15 cellular contexts compared by ENCODE assay signal in genomic region chr1:27650146-27650526, GRCh38. TPM values are rescaled to one million over a fixed set of nuclear protein-coding genes. Genes with fewer than 3 reads are reported as not detected.
DNase-seq lines count a peak whose midpoint lies in the region; ATAC-seq and TF ChIP-seq lines count a peak whose summit lies in the region.
"Had no signal": no experiment of that assay in that cellular context is flagged by ENCODE, and none has a peak within 500 bp of the region (broad histone marks: within the 10 kb centered on the region; RNA-seq: fewer than 3 reads in every experiment).

No MANE protein-coding gene starts in this region.

- POLR2A ChIA-PET in WTC11 (lab: Charles Lee), result no interaction called here

- CTCF ChIA-PET in WTC11 (lab: Charles Lee), result interaction anchor here (0.6 to 3.4 kb wide), 7 partner anchors 9 to 93 kb away, joined by 3 to 16 read pairs (median 5); no protein-coding TSS in a partner anchor

- DNase-seq in activated naive CD4-positive, alpha-beta T cell (lab: John Stamatoyannopoulos, UW), result no peak
- DNase-seq in WTC11 (ENCODE audit: low spot score), result no peak
- no peak for DNase-seq in occipital lobe (lab: John Stamatoyannopoulos, UW)
- DNase-seq in GOT3 (lab: John Stamatoyannopoulos, UW), result no peak
- DNase-seq: activated CD8-positive, alpha-beta memory T cell treated with anti-CD3 and anti-CD28 coated beads, Interleukin-2, amount 50 U/mL, for 48 hours; DMS 273 treated with DMSO at 0.1 percent for 48 hours; KG1; NCI-H1694 treated with DMSO at 0.1 percent for 48 hours; tibial artery had no signal

- ATAC-seq in WTC11 (no peak), gastroesophageal sphincter (peak; percentile 34), GM18520 (IDR thresholded peaks at IDR 0.05; ENCODE audit: unreplicated experiment) (no peak)

- H3K4me3 ChIP-seq in gastroesophageal sphincter, result no peak overlapping the region
- no peak overlapping the region for H3K4me3 ChIP-seq in subcutaneous abdominal adipose tissue (ENCODE audit: low read depth in 1 of 5, low read length in 5 of 5)
- H3K4me3 ChIP-seq: tibial artery had no signal

- H3K27ac Mint-ChIP-seq in activated naive CD4-positive, alpha-beta T cell treated with anti-CD3 and anti-CD28 coated beads, Interleukin-2, amount 50 U/mL, for 24 hours, result peak overlapping the region; percentile 52
- peak overlapping the region; percentile 42; the same call in 1 of the 2 replicates for H3K27ac Mint-ChIP-seq in WTC11

- WGBS in gastroesophageal sphincter (ENCODE audit: low coverage in 1 of 2), 2 donors, result 14% methylated on average over 1 of the region's 1 CpG; no CpG with 5 or more reads in 1 of the 2 donors

- TF ChIP-seq CTCF in WTC11 (IDR thresholded peaks at IDR 0.05) (no peak), gastroesophageal sphincter (IDR thresholded peaks at IDR 0.05) (no peak)

- no peaks in the 10 kb centered on the region for H3K9me3 Mint-ChIP-seq in activated naive CD4-positive, alpha-beta T cell treated with anti-CD3 and anti-CD28 coated beads, Interleukin-2, amount 50 U/mL, for 24 hours
- H3K9me3 Mint-ChIP-seq in WTC11, result no peaks in the 10 kb centered on the region
- H3K9me3 Mint-ChIP-seq: nephron had no signal

- H3K9me3 ChIP-seq in gastroesophageal sphincter, result no peaks in the 10 kb centered on the region
- H3K9me3 ChIP-seq in subcutaneous abdominal adipose tissue (ENCODE audit: control insufficient read depth in 5 of 5, low read length in 5 of 5), result no peaks in the 10 kb centered on the region
- H3K9me3 ChIP-seq: tibial artery had no signal

- H3K9ac ChIP-seq in subcutaneous abdominal adipose tissue (ENCODE audit: low read length in 5 of 5), result no peak overlapping the region

- H3K36me3 ChIP-seq in gastroesophageal sphincter (no peaks in the 10 kb centered on the region), subcutaneous abdominal adipose tissue (ENCODE audit: control insufficient read depth in 5 of 5, insufficient read depth in 5 of 5, low read length in 5 of 5) (no peaks in the 10 kb centered on the region)
- H3K36me3 ChIP-seq: tibial artery had no signal

- TF ChIP-seq EP300 in gastroesophageal sphincter (IDR thresholded peaks at IDR 0.05), result no peak

- H3K4me1 ChIP-seq in gastroesophageal sphincter, result peaks cover 0 to 32% (median 20%) of the 10 kb centered on the region in 3 donors
- H3K4me1 ChIP-seq in subcutaneous abdominal adipose tissue (ENCODE audit: control insufficient read depth in 5 of 5, insufficient read depth in 5 of 5, low read length in 5 of 5), result peaks cover 0 to 19% (median 12%) of the 10 kb centered on the region in 5 donors

- H3K36me3 Mint-ChIP-seq in activated naive CD4-positive, alpha-beta T cell treated with anti-CD3 and anti-CD28 coated beads, Interleukin-2, amount 50 U/mL, for 24 hours, result no peaks in the 10 kb centered on the region
- H3K36me3 Mint-ChIP-seq in WTC11, result no peaks in the 10 kb centered on the region

- no peak overlapping the region for H3K4me3 Mint-ChIP-seq in activated naive CD4-positive, alpha-beta T cell treated with anti-CD3 and anti-CD28 coated beads, Interleukin-2, amount 50 U/mL, for 24 hours
- H3K4me3 Mint-ChIP-seq in WTC11, result no peak overlapping the region
- H3K4me3 Mint-ChIP-seq: nephron had no signal

- H3K27me3 Mint-ChIP-seq in activated naive CD4-positive, alpha-beta T cell treated with anti-CD3 and anti-CD28 coated beads, Interleukin-2, amount 50 U/mL, for 24 hours, result no peaks in the 10 kb centered on the region
- no peaks in the 10 kb centered on the region for H3K27me3 Mint-ChIP-seq in WTC11 (ENCODE audit: low read depth)

- TF ChIP-seq POLR2A in gastroesophageal sphincter (IDR thresholded peaks at IDR 0.05), result no peak

- H3K27ac ChIP-seq in gastroesophageal sphincter, result peak overlapping the region in 3 of 4 donors; percentile 45 to 62 (median 61)
- peak overlapping the region; percentile 47 for H3K27ac ChIP-seq in subcutaneous abdominal adipose tissue (ENCODE audit: low read depth, low read length)
- H3K27ac ChIP-seq: tibial artery had no signal

- H3K27me3 ChIP-seq in gastroesophageal sphincter, result no peaks in the 10 kb centered on the region
- H3K27me3 ChIP-seq in subcutaneous abdominal adipose tissue (ENCODE audit: control insufficient read depth in 5 of 5, insufficient read depth in 4 of 5, low read length in 5 of 5), result no peaks in the 10 kb centered on the region
- H3K27me3 ChIP-seq: tibial artery had no signal

- peaks cover 25% of the 10 kb centered on the region for H3K4me1 Mint-ChIP-seq in activated naive CD4-positive, alpha-beta T cell treated with anti-CD3 and anti-CD28 coated beads, Interleukin-2, amount 50 U/mL, for 24 hours
- H3K4me1 Mint-ChIP-seq in WTC11, result peaks cover 21% of the 10 kb centered on the region

TF ChIP-seq in WTC11, 78 proteins besides CTCF, POLR2A, EP300 and RAD21 (continues in another document):
- TF ChIP-seq ZNF423 (CRISPR knock-in tag; IDR thresholded peaks at IDR 0.05) (no peak), AFF4 (CRISPR knock-in tag; IDR thresholded peaks at IDR 0.05; ENCODE audit: borderline replicate concordance) (no peak), ZMAT4 (CRISPR knock-in tag; IDR thresholded peaks at IDR 0.05) (no peak), USF1 (CRISPR knock-in tag; IDR thresholded peaks at IDR 0.05) (no peak), ZNF416 (CRISPR knock-in tag; IDR thresholded peaks at IDR 0.05) (no peak), GTF2I (CRISPR knock-in tag; conservative IDR thresholded peaks at IDR 0.05) (no peak), HMGA2 (CRISPR knock-in tag; IDR thresholded peaks at IDR 0.05) (no peak), MXD4 (CRISPR knock-in tag; IDR thresholded peaks at IDR 0.05; ENCODE audit: borderline replicate concordance) (no peak), TEAD1 (CRISPR knock-in tag; IDR thresholded peaks at IDR 0.05) (no peak), ELF4 (CRISPR knock-in tag; IDR thresholded peaks at IDR 0.05; ENCODE audit: low read depth) (no peak), E2F5 (CRISPR knock-in tag; IDR thresholded peaks at IDR 0.05) (no peak), CBFB (CRISPR knock-in tag; IDR thresholded peaks at IDR 0.05; ENCODE audit: low read depth) (no peak), ZNF219 (CRISPR knock-in tag; IDR thresholded peaks at IDR 0.05; ENCODE audit: borderline replicate concordance) (no peak), ATF3 (CRISPR knock-in tag; conservative IDR thresholded peaks at IDR 0.05) (no peak)

RNA-seq across cellular contexts. Expression of gene FGR, which starts 15.2 kb away (rescaled TPM):
- total RNA-seq in WTC11 (2021) (0.30 to 0.77 TPM (median 0.46 TPM) in 3 replicates), gastroesophageal sphincter (10 to 100 TPM in 3 of 4 donors, 1 to 10 TPM in 1; 9.2 to 17.8 (median 10.1) TPM), occipital lobe (0.78 TPM)
- total RNA-seq: kidney epithelial cell had no signal

RNA-seq across cellular contexts. Expression of gene IFI6, which starts 21.9 kb away (rescaled TPM):
- 4.5 to 9.4 TPM (median 6.4 TPM) in 3 replicates for total RNA-seq in WTC11 (2021)
- total RNA-seq in gastroesophageal sphincter, result 10 to 100 TPM; 28.5 to 98.5 (median 55.1) TPM
- 34.5 TPM for total RNA-seq in occipital lobe

RNA-seq across cellular contexts. Expression of gene AHDC1, which starts 46.2 kb away (rescaled TPM):
- 31.6 to 49.0 TPM (median 32.6 TPM) in 3 replicates for total RNA-seq in WTC11 (2021)
- total RNA-seq in gastroesophageal sphincter, result 10 to 100 TPM; 18.2 to 50.3 (median 27.7) TPM
- total RNA-seq in occipital lobe, result 11.9 TPM
